Comparison of ENCODE assay signal across 8 cellular contexts in the genomic region with DNA sequence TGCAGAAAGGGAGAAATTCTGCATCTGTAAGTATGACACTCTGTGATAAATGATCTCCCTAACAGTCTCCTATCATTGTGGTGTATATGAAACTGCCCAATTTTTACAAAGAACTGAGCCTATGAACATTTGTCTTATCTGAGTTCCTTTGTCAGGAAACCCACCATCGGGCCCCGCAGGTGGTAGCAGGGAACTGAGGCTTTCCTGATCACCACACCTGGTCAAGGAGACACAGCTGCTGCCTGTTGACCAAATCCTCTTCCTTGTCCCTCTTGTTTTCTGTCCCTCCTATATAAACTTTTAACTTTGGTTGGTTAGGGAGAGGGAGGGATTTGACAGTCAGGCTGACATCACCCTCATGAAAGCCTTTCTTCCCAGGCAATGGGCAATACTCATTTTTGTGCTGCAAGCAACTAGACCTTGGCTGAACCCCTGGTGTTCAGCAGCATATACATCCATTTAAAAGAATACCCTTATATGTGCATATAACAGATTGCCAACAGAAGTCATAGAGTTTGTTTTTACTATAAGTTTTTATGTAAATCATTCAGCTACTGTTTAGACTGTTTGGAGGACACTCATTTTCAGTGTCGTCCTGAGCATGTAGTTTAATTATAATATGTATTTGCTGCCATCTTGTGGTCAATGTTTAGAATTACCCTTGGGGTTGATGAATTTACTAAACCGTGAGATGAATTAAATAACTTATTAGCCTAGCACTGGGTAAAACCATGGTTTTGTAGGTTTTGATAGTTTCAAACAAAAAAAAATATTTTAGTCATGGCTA. TPM values are rescaled to one million over a fixed set of nuclear protein-coding genes. Genes with fewer than 3 reads are reported as not detected.
A peak's percentile ranks its signal among the peaks of the same experiment; 100 is the strongest.
DNase-seq lines count a peak whose midpoint lies in the region; ATAC-seq, FAIRE-seq and TF ChIP-seq lines count a peak whose summit lies in the region.

No MANE protein-coding gene starts in this region.

- intact Hi-C loops in HCT116 (cut with micrococcal nuclease) = loop anchor here (1.0 kb wide), 3 partner anchors 226 to 396 kb away; no protein-coding TSS in a partner anchor

- H3K9me3 Mint-ChIP-seq in activated T-cell treated with anti-CD3 and anti-CD28 coated beads, Interleukin-2, amount 50 U/mL, for 72 hours = no peaks in the 10 kb centered on the region
- H3K9me3 Mint-ChIP-seq in activated T-cell treated with anti-CD3 and anti-CD28 coated beads, Interleukin-2, amount 50 U/mL, for 24 hours = no peaks in the 10 kb centered on the region
- no peaks in the 10 kb centered on the region for H3K9me3 Mint-ChIP-seq in nephron
- H3K9me3 Mint-ChIP-seq in natural killer cell treated with Interleukin-12 subunit alpha and Interleukin-12 subunit beta and Interleukin-15 and Interleukin-18, amount 100 ng/mL, for 72 hours = no peaks in the 10 kb centered on the region

- H3K9ac ChIP-seq in HCT116 (ENCODE audit: low read length) = no peak overlapping the region

- CTCF ChIA-PET in HCT116 (lab: Charles Lee) = interaction anchor here (0.6 to 2.1 kb wide), 8 partner anchors 21 to 399 kb away, joined by 3 to 25 read pairs (median 4); no protein-coding TSS in a partner anchor

- no peaks in the 10 kb centered on the region for H3K79me2 ChIP-seq in HCT116 (ENCODE audit: insufficient read depth, low read length)

- H3K4me1 Mint-ChIP-seq in activated T-cell treated with anti-CD3 and anti-CD28 coated beads, Interleukin-2, amount 50 U/mL, for 72 hours (ENCODE audit: low read depth) = no peaks in the 10 kb centered on the region
- no peaks in the 10 kb centered on the region for H3K4me1 Mint-ChIP-seq in activated T-cell treated with anti-CD3 and anti-CD28 coated beads, Interleukin-2, amount 50 U/mL, for 24 hours (ENCODE audit: low read depth)
- no peaks in the 10 kb centered on the region for H3K4me1 Mint-ChIP-seq in nephron
- H3K4me1 Mint-ChIP-seq in natural killer cell treated with Interleukin-12 subunit alpha and Interleukin-12 subunit beta and Interleukin-15 and Interleukin-18, amount 100 ng/mL, for 72 hours (ENCODE audit: low read depth in 2 of 2) = no peaks in the 10 kb centered on the region

- ATAC-seq in activated T-cell treated with anti-CD3 and anti-CD28 coated beads, Interleukin-2, amount 50 U/mL, for 72 hours (replicated peaks in 1 of 2) = peak; percentile 30 to 37
- peak; percentile 88 for ATAC-seq in HCT116
- no peak for ATAC-seq in natural killer cell treated with Interleukin-12 subunit alpha and Interleukin-12 subunit beta and Interleukin-15 and Interleukin-18, amount 100 ng/mL, for 72 hours

- H3K27me3 Mint-ChIP-seq in activated T-cell treated with anti-CD3 and anti-CD28 coated beads, Interleukin-2, amount 50 U/mL, for 72 hours (ENCODE audit: low read depth) = no peaks in the 10 kb centered on the region
- H3K27me3 Mint-ChIP-seq in activated T-cell treated with anti-CD3 and anti-CD28 coated beads, Interleukin-2, amount 50 U/mL, for 24 hours = no peaks in the 10 kb centered on the region
- no peaks in the 10 kb centered on the region for H3K27me3 Mint-ChIP-seq in nephron (ENCODE audit: low read depth)
- H3K27me3 Mint-ChIP-seq in natural killer cell treated with Interleukin-12 subunit alpha and Interleukin-12 subunit beta and Interleukin-15 and Interleukin-18, amount 100 ng/mL, for 72 hours = no peaks in the 10 kb centered on the region

- TF ChIP-seq RAD21 in HCT116 (IDR thresholded peaks at IDR 0.05; ENCODE audit: low read depth) = peak; percentile 82

- H3K27ac Mint-ChIP-seq in activated T-cell treated with anti-CD3 and anti-CD28 coated beads, Interleukin-2, amount 50 U/mL, for 72 hours = no peak overlapping the region
- no peak overlapping the region for H3K27ac Mint-ChIP-seq in activated T-cell treated with anti-CD3 and anti-CD28 coated beads, Interleukin-2, amount 50 U/mL, for 24 hours
- no peak overlapping the region for H3K27ac Mint-ChIP-seq in nephron
- H3K27ac Mint-ChIP-seq in natural killer cell treated with Interleukin-12 subunit alpha and Interleukin-12 subunit beta and Interleukin-15 and Interleukin-18, amount 100 ng/mL, for 72 hours = no peak overlapping the region

- H3K9me2 ChIP-seq in HCT116 (ENCODE audit: insufficient read depth) = no peaks in the 10 kb centered on the region

- peak; percentile 73 for FAIRE-seq in RCC 7860 (lab: Jason Lieb, UNC)

- H3K36me3 ChIP-seq in HCT116 (ENCODE audit: control insufficient read depth in 1 of 2, insufficient read depth in 2 of 2, low read length in 2 of 2) = no peaks in the 10 kb centered on the region

- TF ChIP-seq POLR2A in HCT116 (IDR thresholded peaks at IDR 0.05; ENCODE audit: borderline replicate concordance, extremely low read depth, insufficient read depth, insufficient read length) = no peak

- peak overlapping the region; percentile 98 for H2AFZ ChIP-seq in HCT116 (ENCODE audit: low read depth, low read length, poor library complexity, severe bottlenecking)

- H3K4me3 ChIP-seq in HCT116 (replicated peaks in 1 of 2; ENCODE audit: low read depth in 1 of 2, low read length in 2 of 2) = no peak overlapping the region

- BruUV-seq in HCT116 (replicated peaks; lab: Mats Ljungman, UMichigan) = no TSS peak

- no peaks in the 10 kb centered on the region for H3K4me1 ChIP-seq in HCT116 (ENCODE audit: control insufficient read depth in 1 of 2, insufficient read depth in 2 of 2, low read length in 2 of 2)

- peak; percentile 33 to 73 (median 65); a peak in 4 of 6 replicates for TF ChIP-seq CTCF in HCT116 (IDR thresholded peaks at IDR 0.05 in 2 of 3, conservative IDR thresholded peaks at IDR 0.05 in 1 of 3; ENCODE audit: borderline replicate concordance in 1 of 3, insufficient read depth in 1 of 3, low read depth in 2 of 3, low read length in 2 of 3)
- peak; percentile 55 to 82 (median 70) for TF ChIP-seq CTCF in nephron (IDR thresholded peaks at IDR 0.05; ENCODE audit: unreplicated experiment in 3 of 3)

- H3K9me3 ChIP-seq in HCT116 (ENCODE audit: control insufficient read depth in 1 of 2, insufficient read depth in 1 of 2, low read depth in 1 of 2, low read length in 2 of 2) = no peaks in the 10 kb centered on the region

- no peak for DNase-seq in activated T-cell treated with anti-CD3 and anti-CD28 coated beads, Interleukin-2, amount 50 U/mL, for 72 hours
- DNase-seq in activated T-cell treated with anti-CD3 and anti-CD28 coated beads, Interleukin-2, amount 50 U/mL, for 24 hours = no peak
- DNase-seq in HCT116 (ENCODE audit: low read depth, low spot score) (peak; percentile 56), LHCN-M2 (ENCODE audit: low read depth) (peak; percentile 46), RCC 7860 (ENCODE audit: low spot score) (peak; percentile 41), epidermal melanocyte (ENCODE audit: insufficient read length, low spot score) (peak; percentile 17)
- DNase-seq in natural killer cell treated with Interleukin-12 subunit alpha and Interleukin-12 subunit beta and Interleukin-15 and Interleukin-18, amount 100 ng/mL, for 72 hours (ENCODE audit: low spot score) = no peak

- no peaks in the 10 kb centered on the region for H4K20me1 ChIP-seq in HCT116 (ENCODE audit: insufficient read depth)

- POLR2A ChIA-PET in HCT116 (lab: Charles Lee) = no interaction called here

- H3K4me3 Mint-ChIP-seq in activated T-cell treated with anti-CD3 and anti-CD28 coated beads, Interleukin-2, amount 50 U/mL, for 72 hours = no peak overlapping the region
- H3K4me3 Mint-ChIP-seq in activated T-cell treated with anti-CD3 and anti-CD28 coated beads, Interleukin-2, amount 50 U/mL, for 24 hours = no peak overlapping the region
- no peak overlapping the region for H3K4me3 Mint-ChIP-seq in nephron
- H3K4me3 Mint-ChIP-seq in natural killer cell treated with Interleukin-12 subunit alpha and Interleukin-12 subunit beta and Interleukin-15 and Interleukin-18, amount 100 ng/mL, for 72 hours = no peak overlapping the region

- H3K27me3 ChIP-seq in HCT116 (ENCODE audit: insufficient read depth, low read length) = no peaks in the 10 kb centered on the region

- no peak overlapping the region for H3K4me2 ChIP-seq in HCT116 (ENCODE audit: low read length)

- no peak overlapping the region for H3K27ac ChIP-seq in HCT116 (ENCODE audit: low read depth, low read length)

- no peaks in the 10 kb centered on the region for H3K36me3 Mint-ChIP-seq in activated T-cell treated with anti-CD3 and anti-CD28 coated beads, Interleukin-2, amount 50 U/mL, for 72 hours (ENCODE audit: insufficient read depth in 2 of 2)
- no peaks in the 10 kb centered on the region for H3K36me3 Mint-ChIP-seq in activated T-cell treated with anti-CD3 and anti-CD28 coated beads, Interleukin-2, amount 50 U/mL, for 24 hours (ENCODE audit: low read depth)
- H3K36me3 Mint-ChIP-seq in nephron (ENCODE audit: low read depth) = no peaks in the 10 kb centered on the region
- H3K36me3 Mint-ChIP-seq in natural killer cell treated with Interleukin-12 subunit alpha and Interleukin-12 subunit beta and Interleukin-15 and Interleukin-18, amount 100 ng/mL, for 72 hours = no peaks in the 10 kb centered on the region

- RAD21 ChIA-PET in HCT116 (lab: Charles Lee; ENCODE audit: low non-redundant PET in 1 of 2, low total read pairs in 2 of 2, uncharacterized antibody in 2 of 2, unreplicated experiment in 2 of 2) = interaction anchor here (0.7 to 1.3 kb wide), 7 partner anchors 21 to 396 kb away, joined by 3 to 6 read pairs (median 4); no protein-coding TSS in a partner anchor

TF ChIP-seq in HCT116, 20 proteins besides CTCF, POLR2A, EP300 and RAD21:
- TF ChIP-seq POLR2AphosphoS5 (IDR thresholded peaks at IDR 0.05; ENCODE audit: low read depth, low read length) (no peak), YY1 (IDR thresholded peaks at IDR 0.05; ENCODE audit: extremely low read depth, insufficient replicate concordance, low read depth, low read length) (no peak), CEBPB (IDR thresholded peaks at IDR 0.05; ENCODE audit: low read depth) (no peak), ELF1 (IDR thresholded peaks at IDR 0.05; ENCODE audit: borderline replicate concordance, low read depth) (no peak), EGR1 (IDR thresholded peaks at IDR 0.05; ENCODE audit: low read depth) (no peak), SIN3A (IDR thresholded peaks at IDR 0.05; ENCODE audit: low read depth) (no peak), FOSL1 (IDR thresholded peaks at IDR 0.05; ENCODE audit: low read depth) (no peak), JUND (IDR thresholded peaks at IDR 0.05) (no peak)

RNA-seq across cellular contexts. Expression of a gene that starts 17.0 kb away (rescaled TPM):
- not detected for total RNA-seq in activated T-cell treated with anti-CD3 and anti-CD28 coated beads, Interleukin-2, amount 50 U/mL, for 72 hours
- total RNA-seq in HCT116 (2021; ENCODE audit: unreplicated experiment) (not detected), LHCN-M2 (2014; rRNA removed) (not detected in 2 replicates)
- not detected in 2 replicates for polyA plus RNA-seq in HCT116 (2012)
- polyA plus RNA-seq in LHCN-M2 (2012) = not detected
- total RNA-seq in natural killer cell treated with Interleukin-12 subunit alpha and Interleukin-12 subunit beta and Interleukin-15 and Interleukin-18, amount 100 ng/mL, for 72 hours = not detected

Comparison
In these comparisons a context has a peak if more than half of its experiments do, and no peak if none do; other contexts are left out.
1. ATAC-seq: peak in activated T-cell treated with anti-CD3 and anti-CD28 coated beads, Interleukin-2, amount 50 U/mL, for 72 hours (2 of 2) and HCT116 (single experiment); none in natural killer cell treated with Interleukin-12 subunit alpha and Interleukin-12 subunit beta and Interleukin-15 and Interleukin-18, amount 100 ng/mL, for 72 hours (0 of 2).
2. DNase-seq: peak in HCT116 (single experiment), LHCN-M2 (single experiment), RCC 7860 (single experiment) and epidermal melanocyte (single experiment); none in activated T-cell treated with anti-CD3 and anti-CD28 coated beads, Interleukin-2, amount 50 U/mL, for 72 hours (0 of 2), activated T-cell treated with anti-CD3 and anti-CD28 coated beads, Interleukin-2, amount 50 U/mL, for 24 hours (single experiment) and natural killer cell treated with Interleukin-12 subunit alpha and Interleukin-12 subunit beta and Interleukin-15 and Interleukin-18, amount 100 ng/mL, for 72 hours (single experiment).